Comparison of ENCODE assay signal across 1 cellular context in the genomic region with DNA sequence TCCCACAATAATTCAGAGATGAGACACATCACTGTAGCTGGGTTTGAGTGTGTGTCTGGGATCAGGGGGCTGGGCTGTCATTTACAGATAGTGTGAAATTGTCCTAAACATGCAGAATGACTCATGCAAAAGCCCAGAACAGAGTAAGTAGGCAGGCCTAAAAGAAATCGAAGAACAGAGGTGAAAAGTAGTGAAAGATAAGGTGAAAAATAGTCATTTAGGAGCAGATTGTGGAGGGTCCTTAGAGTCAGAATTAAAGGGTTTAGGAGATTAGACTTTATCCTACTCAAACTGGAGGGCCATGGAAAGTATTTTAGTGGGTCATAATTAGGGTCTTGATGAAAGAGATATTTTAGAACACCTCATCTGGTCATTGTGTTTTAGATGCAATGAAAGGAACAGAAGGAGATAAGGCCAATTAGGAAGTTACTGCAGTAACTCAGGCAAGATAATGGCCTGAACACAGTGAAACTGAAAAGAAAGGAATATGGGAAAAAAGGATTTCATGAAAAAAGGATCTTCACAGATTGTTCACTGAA.
TF ChIP-seq lines count a peak whose summit lies in the region.

No MANE protein-coding gene starts in this region.

TF ChIP-seq in HEK293, 187 proteins besides CTCF, POLR2A, EP300 and RAD21 (continued from another document):
- TF ChIP-seq ZXDB (tag by site-specific recombination; IDR thresholded peaks at IDR 0.05): 0 out of 2 replicates have a peak, but pooled peaks have one; percentile 31
- no peak for TF ChIP-seq ZNF394 (tag by site-specific recombination; IDR thresholded peaks at IDR 0.05; ENCODE audit: borderline replicate concordance)
- TF ChIP-seq EGR2 (tag by site-specific recombination; IDR thresholded peaks at IDR 0.05; ENCODE audit: low read depth): no peak
- no peak for TF ChIP-seq ZNF660 (tag by site-specific recombination; IDR thresholded peaks at IDR 0.05)
- no peak for TF ChIP-seq ZNF155 (tag by site-specific recombination; IDR thresholded peaks at IDR 0.05)
- TF ChIP-seq OVOL3 (tag by site-specific recombination; IDR thresholded peaks at IDR 0.05): no peak
- no peak for TF ChIP-seq ZNF416 (tag by site-specific recombination; IDR thresholded peaks at IDR 0.05)
- no peak for TF ChIP-seq ZNF707 (tag by site-specific recombination; IDR thresholded peaks at IDR 0.05)
- no peak for TF ChIP-seq ZNF112 (tag by site-specific recombination; IDR thresholded peaks at IDR 0.05)
- no peak for TF ChIP-seq BCL11A (tag by site-specific recombination; IDR thresholded peaks at IDR 0.05; ENCODE audit: low read depth)
- no peak for TF ChIP-seq ZNF404 (tag by site-specific recombination; IDR thresholded peaks at IDR 0.05)
- no peak for TF ChIP-seq KLF1 (tag by site-specific recombination; IDR thresholded peaks at IDR 0.05)
- no peak for TF ChIP-seq ZEB2 (tag by site-specific recombination; IDR thresholded peaks at IDR 0.05)
- no peak for TF ChIP-seq ZNF302 (tag by site-specific recombination; IDR thresholded peaks at IDR 0.05; ENCODE audit: low read depth)
- peak; percentile 35; the same call in 1 of the 2 replicates for TF ChIP-seq ZNF600 (tag by site-specific recombination; IDR thresholded peaks at IDR 0.05)
- TF ChIP-seq ZNF214 (tag by site-specific recombination; IDR thresholded peaks at IDR 0.05; ENCODE audit: borderline replicate concordance): no peak
- no peak for TF ChIP-seq KLF10 (tag by site-specific recombination; IDR thresholded peaks at IDR 0.05)
- TF ChIP-seq ZNF560 (tag by site-specific recombination; IDR thresholded peaks at IDR 0.05; ENCODE audit: borderline replicate concordance): no peak
- TF ChIP-seq REPIN1 (tag by site-specific recombination; IDR thresholded peaks at IDR 0.05; ENCODE audit: low read depth): no peak
- TF ChIP-seq ZNF37A (tag by site-specific recombination; IDR thresholded peaks at IDR 0.05): no peak
- no peak for TF ChIP-seq ZNF571 (tag by site-specific recombination; IDR thresholded peaks at IDR 0.05)
- TF ChIP-seq, protein P1, sequence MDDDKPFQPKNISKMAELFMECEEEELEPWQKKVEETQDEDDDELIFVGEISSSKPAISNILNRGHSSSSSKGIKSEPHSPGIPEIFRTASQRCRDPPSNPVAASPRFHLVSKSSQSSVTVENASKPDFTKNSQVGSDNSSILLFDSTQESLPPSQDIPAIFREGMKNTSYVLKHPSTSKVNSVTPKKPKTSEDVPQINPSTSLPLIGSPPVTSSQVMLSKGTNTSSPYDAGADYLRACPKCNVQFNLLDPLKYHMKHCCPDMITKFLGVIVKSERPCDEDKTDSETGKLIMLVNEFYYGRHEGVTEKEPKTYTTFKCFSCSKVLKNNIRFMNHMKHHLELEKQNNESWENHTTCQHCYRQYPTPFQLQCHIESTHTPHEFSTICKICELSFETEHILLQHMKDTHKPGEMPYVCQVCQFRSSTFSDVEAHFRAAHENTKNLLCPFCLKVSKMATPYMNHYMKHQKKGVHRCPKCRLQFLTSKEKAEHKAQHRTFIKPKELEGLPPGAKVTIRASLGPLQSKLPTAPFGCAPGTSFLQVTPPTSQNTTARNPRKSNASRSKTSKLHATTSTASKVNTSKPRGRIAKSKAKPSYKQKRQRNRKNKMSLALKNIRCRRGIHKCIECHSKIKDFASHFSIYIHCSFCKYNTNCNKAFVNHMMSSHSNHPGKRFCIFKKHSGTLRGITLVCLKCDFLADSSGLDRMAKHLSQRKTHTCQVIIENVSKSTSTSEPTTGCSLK (tag by site-specific recombination; IDR thresholded peaks at IDR 0.05): no peak
- no peak for TF ChIP-seq ZNF830 (tag by site-specific recombination; IDR thresholded peaks at IDR 0.05; ENCODE audit: low read depth)
- no peak for TF ChIP-seq ZNF10 (tag by site-specific recombination; IDR thresholded peaks at IDR 0.05)
- TF ChIP-seq ZNF629 (tag by site-specific recombination; IDR thresholded peaks at IDR 0.05): no peak; the same call in 1 of the 2 replicates
- peak; percentile 75 for TF ChIP-seq ZNF843 (tag by site-specific recombination; IDR thresholded peaks at IDR 0.05)
- TF ChIP-seq PRDM1 (tag by site-specific recombination; IDR thresholded peaks at IDR 0.05): peak; percentile 62
- TF ChIP-seq ZNF132 (tag by site-specific recombination; IDR thresholded peaks at IDR 0.05; ENCODE audit: borderline replicate concordance): no peak
- no peak for TF ChIP-seq ZNF521 (tag by site-specific recombination; IDR thresholded peaks at IDR 0.05)
- TF ChIP-seq SCRT1 (tag by site-specific recombination; IDR thresholded peaks at IDR 0.05; ENCODE audit: borderline replicate concordance): no peak
- no peak for TF ChIP-seq ZNF610 (tag by site-specific recombination; IDR thresholded peaks at IDR 0.05; ENCODE audit: borderline replicate concordance)
- no peak for TF ChIP-seq ZNF433 (tag by site-specific recombination; IDR thresholded peaks at IDR 0.05; ENCODE audit: low read depth)
- TF ChIP-seq, protein P2, sequence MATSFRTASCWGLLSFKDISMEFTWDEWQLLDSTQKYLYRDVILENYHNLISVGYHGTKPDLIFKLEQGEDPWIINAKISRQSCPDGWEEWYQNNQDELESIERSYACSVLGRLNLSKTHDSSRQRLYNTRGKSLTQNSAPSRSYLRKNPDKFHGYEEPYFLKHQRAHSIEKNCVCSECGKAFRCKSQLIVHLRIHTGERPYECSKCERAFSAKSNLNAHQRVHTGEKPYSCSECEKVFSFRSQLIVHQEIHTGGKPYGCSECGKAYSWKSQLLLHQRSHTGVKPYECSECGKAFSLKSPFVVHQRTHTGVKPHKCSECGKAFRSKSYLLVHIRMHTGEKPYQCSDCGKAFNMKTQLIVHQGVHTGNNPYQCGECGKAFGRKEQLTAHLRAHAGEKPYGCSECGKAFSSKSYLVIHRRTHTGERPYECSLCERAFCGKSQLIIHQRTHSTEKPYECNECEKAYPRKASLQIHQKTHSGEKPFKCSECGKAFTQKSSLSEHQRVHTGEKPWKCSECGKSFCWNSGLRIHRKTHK (tag by site-specific recombination; IDR thresholded peaks at IDR 0.05): no peak
- no peak for TF ChIP-seq ZNF621 (tag by site-specific recombination; IDR thresholded peaks at IDR 0.05)
- no peak for TF ChIP-seq ZBTB17 (tag by site-specific recombination; IDR thresholded peaks at IDR 0.05)
- no peak for TF ChIP-seq ZNF426 (tag by site-specific recombination; IDR thresholded peaks at IDR 0.05)
- TF ChIP-seq, protein P3, sequence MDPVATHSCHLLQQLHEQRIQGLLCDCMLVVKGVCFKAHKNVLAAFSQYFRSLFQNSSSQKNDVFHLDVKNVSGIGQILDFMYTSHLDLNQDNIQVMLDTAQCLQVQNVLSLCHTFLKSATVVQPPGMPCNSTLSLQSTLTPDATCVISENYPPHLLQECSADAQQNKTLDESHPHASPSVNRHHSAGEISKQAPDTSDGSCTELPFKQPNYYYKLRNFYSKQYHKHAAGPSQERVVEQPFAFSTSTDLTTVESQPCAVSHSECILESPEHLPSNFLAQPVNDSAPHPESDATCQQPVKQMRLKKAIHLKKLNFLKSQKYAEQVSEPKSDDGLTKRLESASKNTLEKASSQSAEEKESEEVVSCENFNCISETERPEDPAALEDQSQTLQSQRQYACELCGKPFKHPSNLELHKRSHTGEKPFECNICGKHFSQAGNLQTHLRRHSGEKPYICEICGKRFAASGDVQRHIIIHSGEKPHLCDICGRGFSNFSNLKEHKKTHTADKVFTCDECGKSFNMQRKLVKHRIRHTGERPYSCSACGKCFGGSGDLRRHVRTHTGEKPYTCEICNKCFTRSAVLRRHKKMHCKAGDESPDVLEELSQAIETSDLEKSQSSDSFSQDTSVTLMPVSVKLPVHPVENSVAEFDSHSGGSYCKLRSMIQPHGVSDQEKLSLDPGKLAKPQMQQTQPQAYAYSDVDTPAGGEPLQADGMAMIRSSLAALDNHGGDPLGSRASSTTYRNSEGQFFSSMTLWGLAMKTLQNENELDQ (tag by site-specific recombination; IDR thresholded peaks at IDR 0.05; ENCODE audit: low read depth): no peak
- TF ChIP-seq FEZF1 (tag by site-specific recombination; IDR thresholded peaks at IDR 0.05): 0 out of 2 replicates have a peak, but pooled peaks have one; percentile 34
- peak; percentile 80 for TF ChIP-seq OSR2 (tag by site-specific recombination; IDR thresholded peaks at IDR 0.05)
- TF ChIP-seq ZNF561 (tag by site-specific recombination; IDR thresholded peaks at IDR 0.05; ENCODE audit: borderline replicate concordance): no peak
- TF ChIP-seq GLIS2 (tag by site-specific recombination; IDR thresholded peaks at IDR 0.05): no peak
- TF ChIP-seq, protein P4, sequence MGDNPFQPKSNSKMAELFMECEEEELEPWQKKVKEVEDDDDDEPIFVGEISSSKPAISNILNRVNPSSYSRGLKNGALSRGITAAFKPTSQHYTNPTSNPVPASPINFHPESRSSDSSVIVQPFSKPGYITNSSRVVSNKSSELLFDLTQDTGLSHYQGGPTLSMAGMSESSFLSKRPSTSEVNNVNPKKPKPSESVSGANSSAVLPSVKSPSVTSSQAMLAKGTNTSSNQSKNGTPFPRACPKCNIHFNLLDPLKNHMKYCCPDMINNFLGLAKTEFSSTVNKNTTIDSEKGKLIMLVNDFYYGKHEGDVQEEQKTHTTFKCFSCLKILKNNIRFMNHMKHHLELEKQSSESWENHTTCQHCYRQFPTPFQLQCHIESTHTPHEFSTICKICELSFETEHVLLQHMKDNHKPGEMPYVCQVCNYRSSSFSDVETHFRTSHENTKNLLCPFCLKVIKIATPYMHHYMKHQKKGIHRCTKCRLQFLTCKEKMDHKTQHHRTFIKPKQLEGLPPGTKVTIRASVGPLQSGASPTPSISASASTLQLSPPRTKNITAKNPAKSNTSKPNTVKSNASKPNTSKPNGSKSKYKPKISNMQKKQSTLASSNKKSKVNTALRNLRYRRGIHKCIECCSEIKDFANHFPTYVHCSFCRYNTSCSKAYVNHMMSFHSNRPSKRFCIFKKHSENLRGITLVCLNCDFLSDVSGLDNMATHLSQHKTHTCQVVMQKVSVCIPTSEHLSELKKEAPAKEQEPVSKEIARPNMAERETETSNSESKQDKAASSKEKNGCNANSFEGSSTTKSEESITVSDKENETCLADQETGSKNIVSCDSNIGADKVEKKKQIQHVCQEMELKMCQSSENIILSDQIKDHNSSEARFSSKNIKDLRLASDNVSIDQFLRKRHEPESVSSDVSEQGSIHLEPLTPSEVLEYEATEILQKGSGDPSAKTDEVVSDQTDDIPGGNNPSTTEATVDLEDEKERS (tag by site-specific recombination; IDR thresholded peaks at IDR 0.05): no peak
- no peak for TF ChIP-seq ZBTB20 (tag by site-specific recombination; IDR thresholded peaks at IDR 0.05)
- TF ChIP-seq ZNF530 (tag by site-specific recombination; IDR thresholded peaks at IDR 0.05; ENCODE audit: low read depth): no peak
- TF ChIP-seq WT1 (tag by site-specific recombination; IDR thresholded peaks at IDR 0.05): no peak
- no peak for TF ChIP-seq ZBTB44 (tag by site-specific recombination; IDR thresholded peaks at IDR 0.05)
- TF ChIP-seq SP2 (tag by site-specific recombination; IDR thresholded peaks at IDR 0.05): no peak
- TF ChIP-seq ZNF19 (tag by site-specific recombination; IDR thresholded peaks at IDR 0.05; ENCODE audit: low read depth): no peak
- TF ChIP-seq TRIM28 (IDR thresholded peaks at IDR 0.05; ENCODE audit: borderline replicate concordance, low read length): peak; percentile 80
- TF ChIP-seq ZNF24 (tag by site-specific recombination; IDR thresholded peaks at IDR 0.05): no peak
- no peak for TF ChIP-seq ZNF221 (tag by site-specific recombination; IDR thresholded peaks at IDR 0.05; ENCODE audit: borderline replicate concordance)
- peak; percentile 18; the same call in 1 of the 2 replicates for TF ChIP-seq ZNF558 (tag by site-specific recombination; IDR thresholded peaks at IDR 0.05)
- TF ChIP-seq IKZF3 (tag by site-specific recombination; IDR thresholded peaks at IDR 0.05): peak; percentile 69
- no peak for TF ChIP-seq ZNF585B (tag by site-specific recombination; IDR thresholded peaks at IDR 0.05)
- no peak for TF ChIP-seq ZNF391 (tag by site-specific recombination; IDR thresholded peaks at IDR 0.05; ENCODE audit: borderline replicate concordance, low read depth)
- TF ChIP-seq ZNF2 (tag by site-specific recombination; IDR thresholded peaks at IDR 0.05): no peak
- TF ChIP-seq ZBTB1 (tag by site-specific recombination; IDR thresholded peaks at IDR 0.05): no peak
- no peak for TF ChIP-seq ZNF341 (tag by site-specific recombination; IDR thresholded peaks at IDR 0.05; ENCODE audit: low read depth)
- no peak for TF ChIP-seq ZNF184 (tag by site-specific recombination; IDR thresholded peaks at IDR 0.05)
- TF ChIP-seq, protein P5, sequence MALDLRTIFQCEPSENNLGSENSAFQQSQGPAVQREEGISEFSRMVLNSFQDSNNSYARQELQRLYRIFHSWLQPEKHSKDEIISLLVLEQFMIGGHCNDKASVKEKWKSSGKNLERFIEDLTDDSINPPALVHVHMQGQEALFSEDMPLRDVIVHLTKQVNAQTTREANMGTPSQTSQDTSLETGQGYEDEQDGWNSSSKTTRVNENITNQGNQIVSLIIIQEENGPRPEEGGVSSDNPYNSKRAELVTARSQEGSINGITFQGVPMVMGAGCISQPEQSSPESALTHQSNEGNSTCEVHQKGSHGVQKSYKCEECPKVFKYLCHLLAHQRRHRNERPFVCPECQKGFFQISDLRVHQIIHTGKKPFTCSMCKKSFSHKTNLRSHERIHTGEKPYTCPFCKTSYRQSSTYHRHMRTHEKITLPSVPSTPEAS (tag by site-specific recombination; IDR thresholded peaks at IDR 0.05): no peak
- no peak for TF ChIP-seq ZNF138 (tag by site-specific recombination; IDR thresholded peaks at IDR 0.05; ENCODE audit: borderline replicate concordance)
TF ChIP-seq in HEK293: peak in this region for 11.
